ENCODE assay signal across 10 cellular contexts in the genomic region with DNA sequence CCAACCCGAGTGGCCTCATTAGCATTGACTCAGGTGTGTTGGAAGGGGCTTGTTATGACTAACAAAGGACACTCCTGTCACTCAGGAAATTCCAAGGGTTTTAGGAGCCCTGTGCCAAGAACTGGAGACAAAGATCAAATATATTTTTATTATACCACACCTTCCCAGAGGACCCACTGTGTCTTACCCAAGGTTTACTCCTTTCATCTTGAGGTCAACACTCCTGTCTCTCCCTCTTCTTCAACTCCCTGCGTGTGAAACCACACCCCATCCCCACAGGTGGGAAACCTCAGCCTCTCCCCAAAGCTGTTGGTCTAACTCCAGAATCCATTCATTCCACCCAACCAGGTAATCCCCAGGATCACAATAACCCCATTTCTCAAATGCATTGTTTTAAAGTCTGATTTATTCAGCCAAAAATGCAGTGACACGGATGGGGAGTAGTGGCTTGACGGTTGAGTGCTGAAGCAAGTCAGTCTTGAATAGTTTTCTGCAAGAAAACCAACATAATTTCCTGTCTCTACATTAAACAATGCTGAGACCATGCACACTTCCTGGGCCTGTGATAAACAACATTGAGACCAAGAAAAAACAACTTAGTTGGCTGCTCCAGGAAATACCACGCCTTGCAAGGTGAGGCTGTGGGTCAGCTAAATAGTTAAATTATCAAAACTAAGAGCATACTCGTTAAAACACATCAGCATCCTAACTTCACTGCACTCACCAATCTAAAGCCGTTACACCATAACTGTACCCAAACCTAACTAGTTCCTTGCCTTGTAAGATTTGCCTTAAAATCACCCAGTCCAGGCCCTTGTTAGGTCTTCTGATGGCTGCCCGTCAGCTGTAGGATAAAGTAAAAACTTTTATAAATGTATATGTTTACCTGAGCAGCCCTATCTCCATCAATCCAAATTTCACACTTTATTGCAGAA. TPM values are rescaled to one million over a fixed set of nuclear protein-coding genes. Genes with fewer than 3 reads are reported as not detected.
DNase-seq lines count a peak whose midpoint lies in the region; ATAC-seq, FAIRE-seq and TF ChIP-seq lines count a peak whose summit lies in the region.
"Had no signal": no experiment of that assay in that cellular context is flagged by ENCODE, and none has a peak within 500 bp of the region (broad histone marks: within the 10 kb centered on the region; RNA-seq: fewer than 3 reads in every experiment).

No MANE protein-coding gene starts in this region.

- H3K36me3 Mint-ChIP-seq in activated T-helper 17 cell treated with anti-CD3 and anti-CD28 coated beads, Interleukin-2, amount 50 U/mL, for 72 hours (ENCODE audit: low read depth): no peaks in the 10 kb centered on the region
- H3K36me3 Mint-ChIP-seq in mesothelial cell of epicardium: no peaks in the 10 kb centered on the region

- peaks cover 40% of the 10 kb centered on the region for H3K4me1 Mint-ChIP-seq in activated T-helper 17 cell treated with anti-CD3 and anti-CD28 coated beads, Interleukin-2, amount 50 U/mL, for 72 hours
- H3K4me1 Mint-ChIP-seq in mesothelial cell of epicardium: peaks cover 1% of the 10 kb centered on the region

- H4K5ac ChIP-seq in mesendoderm (ENCODE audit: low read length): no peak overlapping the region

- no peaks in the 10 kb centered on the region for H3K79me1 ChIP-seq in mesendoderm (ENCODE audit: low read length)

- H3K9me3 ChIP-seq in HAP-1: no peaks in the 10 kb centered on the region

- DNase-seq in GM18507 (ENCODE audit: extremely low spot score, insufficient read length, low read depth) (no peak), mesendoderm (no peak), HAP-1 (ENCODE audit: low spot score in 2 of 2) (no peak), mesothelial cell of epicardium (ENCODE audit: low spot score in 2 of 2, unreplicated experiment in 2 of 2) (no peak), G401 (ENCODE audit: low spot score) (no peak)
- no peak for DNase-seq in activated CD4-positive, alpha-beta T cell treated with anti-CD3 and anti-CD28 coated beads for 1 hour
- DNase-seq: NCI-H2029 had no signal

- H3K36me3 ChIP-seq in mesendoderm (ENCODE audit: control insufficient read depth, insufficient read depth, low read length): no peaks in the 10 kb centered on the region
- H3K36me3 ChIP-seq in HAP-1 (replicated peaks): no peaks in the 10 kb centered on the region

- H2BK15ac ChIP-seq in mesendoderm (replicated peaks; ENCODE audit: low read depth): no peak overlapping the region

- peak; percentile 71 for ATAC-seq in HG03097 (IDR thresholded peaks at IDR 0.05; ENCODE audit: low FRiP score, unreplicated experiment)
- peak; percentile 52 for ATAC-seq in activated T-helper 17 cell treated with anti-CD3 and anti-CD28 coated beads, Interleukin-2, amount 50 U/mL, for 72 hours (replicated peaks)

- H4K8ac ChIP-seq in mesendoderm (ENCODE audit: low read depth, low read length): no peak overlapping the region

- H3K27ac Mint-ChIP-seq in activated T-helper 17 cell treated with anti-CD3 and anti-CD28 coated beads, Interleukin-2, amount 50 U/mL, for 72 hours: peak overlapping the region; percentile 71
- no peak overlapping the region for H3K27ac Mint-ChIP-seq in mesothelial cell of epicardium

- H2BK5ac ChIP-seq in mesendoderm (ENCODE audit: low read length): no peak overlapping the region

- peaks cover 9% of the 10 kb centered on the region for H3K4me1 ChIP-seq in mesendoderm (ENCODE audit: control insufficient read depth, low read depth, low read length)
- no peaks in the 10 kb centered on the region for H3K4me1 ChIP-seq in HAP-1

- no peaks in the 10 kb centered on the region for H3K79me2 ChIP-seq in mesendoderm (ENCODE audit: control insufficient read depth, insufficient read depth, low read length)

- H3K4me3 Mint-ChIP-seq in activated T-helper 17 cell treated with anti-CD3 and anti-CD28 coated beads, Interleukin-2, amount 50 U/mL, for 72 hours: peak overlapping the region; percentile 71
- no peak overlapping the region for H3K4me3 Mint-ChIP-seq in mesothelial cell of epicardium

- H3K27ac ChIP-seq in mesendoderm (ENCODE audit: low read depth, low read length): no peak overlapping the region

- H3K27me3 ChIP-seq in mesendoderm (ENCODE audit: insufficient read depth, low read length, poor library complexity) (no peaks in the 10 kb centered on the region), HAP-1 (ENCODE audit: low read depth) (no peaks in the 10 kb centered on the region)

- no peak overlapping the region for H2AK5ac ChIP-seq in mesendoderm (ENCODE audit: low read length)

- TF ChIP-seq CTCF in mesothelial cell of epicardium (IDR thresholded peaks at IDR 0.05; ENCODE audit: unreplicated experiment): no peak

- H3K27me3 Mint-ChIP-seq in activated T-helper 17 cell treated with anti-CD3 and anti-CD28 coated beads, Interleukin-2, amount 50 U/mL, for 72 hours: no peaks in the 10 kb centered on the region
- H3K27me3 Mint-ChIP-seq in mesothelial cell of epicardium (ENCODE audit: low read depth): peaks cover 12% of the 10 kb centered on the region

- H3K4me2 ChIP-seq in mesendoderm (ENCODE audit: low read length): no peak overlapping the region

- no peak overlapping the region for H3K9ac ChIP-seq in mesendoderm (ENCODE audit: low read length)

- in situ Hi-C loops in HAP-1 (cut with MboI; ENCODE audit: low sequenced_read_pairs): no loop called here
- in situ Hi-C loops in G401 (cut with HindIII; ENCODE audit: low sequenced_read_pairs): no loop called here

- no peak overlapping the region for H2BK120ac ChIP-seq in mesendoderm (ENCODE audit: low read depth, low read length)

- H3K23ac ChIP-seq in mesendoderm (ENCODE audit: low read length): no peak overlapping the region

- peak; percentile 29 for FAIRE-seq in GM18507 (lab: Jason Lieb, UNC)
- FAIRE-seq: G401.6 had no signal

- H3K9me3 Mint-ChIP-seq in activated T-helper 17 cell treated with anti-CD3 and anti-CD28 coated beads, Interleukin-2, amount 50 U/mL, for 72 hours: peaks cover 11% of the 10 kb centered on the region
- peaks cover 4% of the 10 kb centered on the region for H3K9me3 Mint-ChIP-seq in mesothelial cell of epicardium

- H3K56ac ChIP-seq in mesendoderm (ENCODE audit: low read length): no peak overlapping the region

- peak overlapping the region; percentile 26 for H3K18ac ChIP-seq in mesendoderm (ENCODE audit: low read length)

- H3K4ac ChIP-seq in mesendoderm (ENCODE audit: low read depth, low read length): no peak overlapping the region

- no CpG with 5 or more reads among the region's 8 CpGs for WGBS in mesendoderm (ENCODE audit: extremely low coverage, insufficient coverage, low lambda C conversion rate)

- H3K4me3 ChIP-seq in mesendoderm (ENCODE audit: low read length) (no peak overlapping the region), HAP-1 (no peak overlapping the region)

RNA-seq across cellular contexts. Expression of a gene that starts 38.5 kb away (rescaled TPM):
- total RNA-seq in activated T-helper 17 cell treated with anti-CD3 and anti-CD28 coated beads, Interleukin-2, amount 50 U/mL, for 72 hours: under 1 TPM; 0.06 to 0.90 TPM
- 5.4 TPM for polyA plus RNA-seq in mesendoderm (2013, experiment 1 of 2)
- 5.8 TPM for polyA plus RNA-seq in mesendoderm (2013, experiment 2 of 2)
- 25.1 to 31.9 TPM (median 30.9 TPM) in 3 replicates for total RNA-seq in mesothelial cell of epicardium
- not detected in 2 replicates for total RNA-seq in G401 (2014; rRNA removed; shearing (Covaris generic))

Comparison
In these comparisons a context has a peak if more than half of its experiments do, and no peak if none do; other contexts are left out.
1. RNA of a gene that starts 38.5 kb away (total RNA-seq): 25.1 to 31.9 TPM in mesothelial cell of epicardium; 0.06 to 0.90 TPM in activated T-helper 17 cell treated with anti-CD3 and anti-CD28 coated beads, Interleukin-2, amount 50 U/mL, for 72 hours and not detected in G401; every median in the first group is over 10 times any median in the second.